Comparison of ENCODE assay signal across 15 cellular contexts in genomic region chr11:114354076-114354475, GRCh38. TPM values are rescaled to one million over a fixed set of nuclear protein-coding genes. Genes with fewer than 3 reads are reported as not detected.
DNase-seq lines count a peak whose midpoint lies in the region; ATAC-seq and TF ChIP-seq lines count a peak whose summit lies in the region.
"Had no signal": no experiment of that assay in that cellular context is flagged by ENCODE, and none has a peak within 500 bp of the region (broad histone marks: within the 10 kb centered on the region; RNA-seq: fewer than 3 reads in every experiment).

No MANE protein-coding gene starts in this region.

- no peak overlapping the region for H4K8ac ChIP-seq in mesenchymal stem cell (ENCODE audit: low read length)

- peak overlapping the region; percentile 62 for H3K27ac ChIP-seq in mesenchymal stem cell (ENCODE audit: low read length, poor library complexity, severe bottlenecking)
- H3K27ac ChIP-seq: C4-2B, left lung, stomach had no signal

- no peaks in the 10 kb centered on the region for H3K27me3 ChIP-seq in mesenchymal stem cell (ENCODE audit: control insufficient read depth in 1 of 2, insufficient read depth in 1 of 2, low read length in 2 of 2)
- H3K27me3 ChIP-seq: left lung, stomach had no signal

- H3K4me2 ChIP-seq in mesenchymal stem cell (ENCODE audit: low read length, poor library complexity, severe bottlenecking) = no peak overlapping the region

- peaks cover 22% of the 10 kb centered on the region for H3K4me1 Mint-ChIP-seq in chondrocyte (ENCODE audit: low read depth)
- H3K4me1 Mint-ChIP-seq: endodermal cell had no signal

- no peak overlapping the region for H2AFZ ChIP-seq in mesenchymal stem cell (ENCODE audit: low read depth, low read length)

- H3K4ac ChIP-seq in mesenchymal stem cell (ENCODE audit: low read depth in 1 of 2, low read length in 2 of 2) = no peak overlapping the region

- H3K36me3 Mint-ChIP-seq in chondrocyte (ENCODE audit: low read depth) = no peaks in the 10 kb centered on the region

- no peaks in the 10 kb centered on the region for H3K79me1 ChIP-seq in mesenchymal stem cell (replicated peaks; ENCODE audit: low read length, poor library complexity, severe bottlenecking)

- H3K23ac ChIP-seq in mesenchymal stem cell (ENCODE audit: low read length in 2 of 2) = no peak overlapping the region

- no peak overlapping the region for H3K14ac ChIP-seq in mesenchymal stem cell (ENCODE audit: low read length in 2 of 2)

- H2BK120ac ChIP-seq in mesenchymal stem cell (ENCODE audit: low read depth, low read length) = no peak overlapping the region

- no peak overlapping the region for H4K91ac ChIP-seq in mesenchymal stem cell (ENCODE audit: low read length)

- H3K36me3 ChIP-seq in mesenchymal stem cell (ENCODE audit: control insufficient read depth in 1 of 2, insufficient read depth in 2 of 2, low read depth in 1 of 2, low read length in 2 of 2) = no peaks in the 10 kb centered on the region
- H3K36me3 ChIP-seq: left lung, stomach had no signal

- H2BK5ac ChIP-seq in mesenchymal stem cell (ENCODE audit: low read depth, low read length, poor library complexity, severe bottlenecking) = no peak overlapping the region

- peak overlapping the region; percentile 72 for H3K27ac Mint-ChIP-seq in chondrocyte (ENCODE audit: unreplicated experiment)
- H3K27ac Mint-ChIP-seq: endodermal cell had no signal

- no peaks in the 10 kb centered on the region for H3K9me3 Mint-ChIP-seq in chondrocyte (ENCODE audit: low read depth)
- H3K9me3 Mint-ChIP-seq: endodermal cell had no signal

- H3K4me3 ChIP-seq in mesenchymal stem cell (ENCODE audit: insufficient read depth in 1 of 2, low read depth in 1 of 2, low read length in 2 of 2) = no peak overlapping the region
- H3K4me3 ChIP-seq: left lung, stomach had no signal

- no peak overlapping the region for H3K18ac ChIP-seq in mesenchymal stem cell (ENCODE audit: low read depth in 1 of 2, low read length in 2 of 2)

- DNase-seq in AG08396 (ENCODE audit: low spot score) = peak; percentile 37
- DNase-seq in LHCN-M2 (ENCODE audit: low read depth) = peak; percentile 91
- no peak for DNase-seq in chondrocyte (ENCODE audit: low spot score)
- DNase-seq in mesenchymal stem cell = peak; percentile 37
- no peak for DNase-seq in activated CD4-positive, alpha-beta T cell treated with anti-CD3 and anti-CD28 coated beads for 1 hour
- no peak for DNase-seq in NCI-H2171 treated with DMSO at 0.1 percent for 48 hours (lab: John Stamatoyannopoulos, UW)
- DNase-seq: activated CD4-positive, alpha-beta T cell treated with anti-CD3 and anti-CD28 coated beads, Interleukin-2, amount 50 U/mL, for 4 hours; endodermal cell; left lung; stimulated activated CD4-positive, alpha-beta T cell treated with anti-CD3 and anti-CD28 coated beads, Interleukin-2, amount 100 ng/mL, for 48 hours; stomach had no signal

- H3K27me3 Mint-ChIP-seq in chondrocyte (ENCODE audit: low read depth) = no peaks in the 10 kb centered on the region

- H3K9ac ChIP-seq in mesenchymal stem cell (ENCODE audit: low read length) = no peak overlapping the region

- H3K4me3 Mint-ChIP-seq in chondrocyte (ENCODE audit: unreplicated experiment) = no peak overlapping the region
- H3K4me3 Mint-ChIP-seq: endodermal cell had no signal

- no peaks in the 10 kb centered on the region for H3K4me1 ChIP-seq in mesenchymal stem cell (ENCODE audit: control insufficient read depth, insufficient read depth, low read depth, low read length)
- H3K4me1 ChIP-seq: left lung, stomach had no signal

- 88% methylated on average over 1 of the region's 3 CpGs for WGBS in mesenchymal stem cell

- TF ChIP-seq CTCF in chondrocyte (IDR thresholded peaks at IDR 0.05) = no peak

- H2AK5ac ChIP-seq in mesenchymal stem cell (ENCODE audit: low read length, severe bottlenecking) = no peak overlapping the region

- no peak overlapping the region for H2BK12ac ChIP-seq in mesenchymal stem cell (ENCODE audit: low read length in 2 of 2)

- ATAC-seq in GM19455 (IDR thresholded peaks at IDR 0.05; ENCODE audit: unreplicated experiment) = no peak
- ATAC-seq in GM21360 (IDR thresholded peaks at IDR 0.05; ENCODE audit: unreplicated experiment) = no peak
- ATAC-seq: left lung had no signal

- H3K9me3 ChIP-seq in mesenchymal stem cell (ENCODE audit: control insufficient read depth, low read length) = no peaks in the 10 kb centered on the region
- H3K9me3 ChIP-seq: left lung, stomach had no signal

- no peak overlapping the region for H2BK15ac ChIP-seq in mesenchymal stem cell (ENCODE audit: low read depth, poor library complexity, severe bottlenecking)

RNA-seq across cellular contexts. Expression of gene C11orf71, which starts 46.2 kb away (rescaled TPM):
- 1.9 and 6.0 TPM in 2 replicates for total RNA-seq in LHCN-M2 (2014; rRNA removed)
- polyA plus RNA-seq in LHCN-M2 (2012) = 1.8 TPM
- 2.2 to 3.7 TPM (median 2.9 TPM) in 3 replicates for total RNA-seq in chondrocyte
- 3.3 TPM for polyA plus RNA-seq in mesenchymal stem cell (2013, experiment 1 of 2)
- polyA plus RNA-seq in mesenchymal stem cell (2013, experiment 2 of 2) = 3.0 TPM

RNA-seq across cellular contexts. Expression of gene RBM7, which starts 46.4 kb away (rescaled TPM):
- total RNA-seq in LHCN-M2 (2014; rRNA removed) = 20.5 and 28.2 TPM in 2 replicates
- polyA plus RNA-seq in LHCN-M2 (2012) = 14.0 TPM
- total RNA-seq in chondrocyte = 27.4 to 37.6 TPM (median 37.1 TPM) in 3 replicates
- polyA plus RNA-seq in mesenchymal stem cell (2013, experiment 1 of 2) = 46.6 TPM
- polyA plus RNA-seq in mesenchymal stem cell (2013, experiment 2 of 2) = 48.4 TPM

RNA-seq across cellular contexts. Expression of gene NNMT, which starts 57.9 kb away (rescaled TPM):
- 759 and 1,139 TPM in 2 replicates for total RNA-seq in LHCN-M2 (2014; rRNA removed)
- 1,047 TPM for polyA plus RNA-seq in LHCN-M2 (2012)
- 354 to 375 TPM (median 370 TPM) in 3 replicates for total RNA-seq in chondrocyte
- polyA plus RNA-seq in mesenchymal stem cell (2013, experiment 1 of 2) = 700 TPM
- 645 TPM for polyA plus RNA-seq in mesenchymal stem cell (2013, experiment 2 of 2)
- total RNA-seq: endodermal cell, H1 had no signal
- polyA plus RNA-seq: H1 had no signal

Comparison
In these comparisons a context has a peak if more than half of its experiments do, and no peak if none do; other contexts are left out.
1. DNase-seq: peak in AG08396 (single experiment), LHCN-M2 (single experiment) and mesenchymal stem cell (single experiment); none in chondrocyte (single experiment), activated CD4-positive, alpha-beta T cell treated with anti-CD3 and anti-CD28 coated beads for 1 hour (single experiment) and NCI-H2171 treated with DMSO at 0.1 percent for 48 hours (single experiment).